Comparison of ENCODE assay signal across 8 cellular contexts in the genomic region with DNA sequence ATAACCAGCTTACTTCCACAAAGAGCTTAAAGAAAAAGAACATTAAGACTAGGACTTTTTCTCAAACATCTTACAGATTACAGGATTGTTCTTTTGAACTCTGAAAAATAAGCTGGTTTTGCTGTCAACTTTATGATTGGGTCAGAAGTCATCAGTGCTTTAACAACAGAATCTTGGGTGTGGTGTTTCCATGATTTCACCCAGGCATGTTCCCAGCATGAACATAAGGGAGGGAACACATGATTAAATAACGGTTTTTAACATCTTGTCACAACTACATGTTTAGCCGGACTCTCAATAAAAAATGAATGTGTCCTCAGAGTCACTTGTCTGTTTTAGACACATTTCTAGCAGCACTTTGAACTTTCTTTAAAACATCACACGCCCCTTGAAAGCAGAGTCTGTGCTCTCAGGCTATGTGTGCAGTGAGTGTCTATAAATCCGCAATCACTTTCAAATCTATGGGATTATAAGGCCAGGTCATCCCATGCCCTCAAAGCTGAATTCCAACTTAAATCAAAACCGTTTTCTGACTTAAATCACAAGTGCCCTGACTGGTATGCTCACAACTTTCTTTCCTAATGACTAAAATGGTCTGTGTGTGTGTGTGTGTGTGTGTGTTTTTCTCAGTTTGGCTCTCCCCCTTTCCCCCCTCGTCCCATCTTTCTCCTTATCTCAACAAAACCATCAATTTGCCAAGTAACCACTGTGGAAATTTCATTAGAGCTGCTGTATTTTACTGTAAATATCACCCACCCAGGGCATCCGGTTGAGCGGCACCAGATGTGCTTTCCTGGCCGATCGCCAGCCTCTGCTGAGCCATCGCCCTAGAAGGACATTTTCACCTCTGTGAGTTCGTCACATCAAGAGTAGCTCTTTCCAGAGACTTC.
A peak's percentile ranks its signal among the peaks of the same experiment; 100 is the strongest.
DNase-seq lines count a peak whose midpoint lies in the region; ATAC-seq and FAIRE-seq lines count a peak whose summit lies in the region.

No MANE protein-coding gene starts in this region.

- no peaks in the 10 kb centered on the region for H3K36me3 ChIP-seq in small intestine (ENCODE audit: control insufficient read depth in 2 of 2, insufficient read depth in 2 of 2, low read length in 2 of 2)

- ATAC-seq in GM21825 (IDR thresholded peaks at IDR 0.05; ENCODE audit: unreplicated experiment) = peak; percentile 79
- ATAC-seq in HG03565 (IDR thresholded peaks at IDR 0.05; ENCODE audit: unreplicated experiment) = no peak

- no peak overlapping the region for H3K4me3 ChIP-seq in small intestine (ENCODE audit: low read depth in 1 of 2, low read length in 2 of 2)

- 18 to 26% (median 21%) methylated on average over 12 of the region's 12 CpGs for WGBS in small intestine, 3 donors

- DNase-seq in EH (ENCODE audit: low read depth) = peak; percentile 58
- DNase-seq in MV-4-11 (lab: John Stamatoyannopoulos, UW) = peak; percentile 73
- peak; percentile 84 for DNase-seq in activated CD4-positive, alpha-beta T cell treated with anti-CD3 and anti-CD28 coated beads for 48 hours
- DNase-seq in epidermal melanocyte (ENCODE audit: insufficient read length, low spot score) = peak; percentile 63
- peak; percentile 23 for DNase-seq in small intestine
- DNase-seq in cortex of kidney (lab: John Stamatoyannopoulos, UW) = no peak

- peaks cover 0 to 4% of the 10 kb centered on the region in 2 donors for H3K4me1 ChIP-seq in small intestine (ENCODE audit: control insufficient read depth in 2 of 2, insufficient read depth in 1 of 2, low read depth in 1 of 2, low read length in 1 of 2)

- peak overlapping the region in 1 of 2 donors; percentile 50 for H3K27ac ChIP-seq in small intestine (ENCODE audit: low read depth in 1 of 2, low read length in 1 of 2)

- FAIRE-seq in small intestine (lab: Jason Lieb, UNC) = no peak

- no peaks in the 10 kb centered on the region for H3K9me3 ChIP-seq in small intestine (ENCODE audit: control insufficient read depth, low read depth)

- H3K27me3 ChIP-seq in small intestine (ENCODE audit: control insufficient read depth in 2 of 2, insufficient read depth in 2 of 2, low read length in 2 of 2) = no peaks in the 10 kb centered on the region
